Comparison of ENCODE assay signal across 1 cellular context in the genomic region with DNA sequence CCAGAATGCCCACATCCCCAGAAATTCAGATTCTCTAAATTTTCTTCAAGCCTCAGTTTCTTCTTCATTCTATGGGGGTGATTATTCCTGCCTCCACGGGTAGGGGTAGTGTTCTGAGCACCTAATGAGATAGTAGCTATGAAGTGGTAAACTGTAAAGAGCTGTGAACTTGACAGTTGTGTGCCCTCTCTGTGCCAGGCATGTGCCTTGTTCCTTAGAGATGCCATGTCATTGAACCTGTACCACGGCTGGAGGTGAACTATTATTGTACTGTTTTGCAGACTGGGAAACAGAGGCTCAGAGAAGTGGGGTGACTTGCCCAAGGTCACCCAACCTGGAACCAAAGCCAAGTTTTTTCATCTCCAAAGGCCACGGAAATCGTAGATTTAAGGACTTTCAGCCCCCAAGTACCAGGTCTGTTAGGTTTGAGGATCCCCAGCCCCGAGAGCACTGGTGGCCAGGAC.
TF ChIP-seq lines count a peak whose summit lies in the region.

No MANE protein-coding gene starts in this region.

TF ChIP-seq in HepG2, 621 proteins besides CTCF, POLR2A, EP300 and RAD21 (continued from another document and continues in another):
- TF ChIP-seq, protein P1, sequence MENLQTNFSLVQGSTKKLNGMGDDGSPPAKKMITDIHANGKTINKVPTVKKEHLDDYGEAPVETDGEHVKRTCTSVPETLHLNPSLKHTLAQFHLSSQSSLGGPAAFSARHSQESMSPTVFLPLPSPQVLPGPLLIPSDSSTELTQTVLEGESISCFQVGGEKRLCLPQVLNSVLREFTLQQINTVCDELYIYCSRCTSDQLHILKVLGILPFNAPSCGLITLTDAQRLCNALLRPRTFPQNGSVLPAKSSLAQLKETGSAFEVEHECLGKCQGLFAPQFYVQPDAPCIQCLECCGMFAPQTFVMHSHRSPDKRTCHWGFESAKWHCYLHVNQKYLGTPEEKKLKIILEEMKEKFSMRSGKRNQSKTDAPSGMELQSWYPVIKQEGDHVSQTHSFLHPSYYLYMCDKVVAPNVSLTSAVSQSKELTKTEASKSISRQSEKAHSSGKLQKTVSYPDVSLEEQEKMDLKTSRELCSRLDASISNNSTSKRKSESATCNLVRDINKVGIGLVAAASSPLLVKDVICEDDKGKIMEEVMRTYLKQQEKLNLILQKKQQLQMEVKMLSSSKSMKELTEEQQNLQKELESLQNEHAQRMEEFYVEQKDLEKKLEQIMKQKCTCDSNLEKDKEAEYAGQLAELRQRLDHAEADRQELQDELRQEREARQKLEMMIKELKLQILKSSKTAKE (CRISPR knock-in tag; IDR thresholded peaks at IDR 0.05; ENCODE audit: borderline replicate concordance) = no peak
- TF ChIP-seq SRSF1 (optimal IDR thresholded peaks at IDR 0.05; ENCODE audit: low read depth, low read length) (no peak), ZNF20 (CRISPR knock-in tag; IDR thresholded peaks at IDR 0.05) (no peak), ZNF607 (CRISPR knock-in tag; IDR thresholded peaks at IDR 0.05; ENCODE audit: borderline replicate concordance) (peak; percentile 54; the same call in 1 of the 2 replicates), POLR2G (IDR thresholded peaks at IDR 0.05; ENCODE audit: low read depth, low read length) (peak; percentile 67; the same call in 1 of the 2 replicates), ARNT (IDR thresholded peaks at IDR 0.05) (no peak), ZNF430 (CRISPR knock-in tag; IDR thresholded peaks at IDR 0.05) (no peak), HOXA3 (CRISPR knock-in tag; IDR thresholded peaks at IDR 0.05) (no peak), NFKB2 (CRISPR knock-in tag; IDR thresholded peaks at IDR 0.05; ENCODE audit: borderline replicate concordance) (no peak), KDM2A (CRISPR knock-in tag; IDR thresholded peaks at IDR 0.05; ENCODE audit: borderline replicate concordance, low read depth) (no peak), ZNF605 (CRISPR knock-in tag; IDR thresholded peaks at IDR 0.05) (no peak), RFXAP (CRISPR knock-in tag; IDR thresholded peaks at IDR 0.05; ENCODE audit: borderline replicate concordance) (no peak), ZNF333 (CRISPR knock-in tag; IDR thresholded peaks at IDR 0.05; ENCODE audit: borderline replicate concordance) (no peak), ARNTL (CRISPR knock-in tag; IDR thresholded peaks at IDR 0.05) (no peak), ELF1 (CRISPR knock-in tag; IDR thresholded peaks at IDR 0.05) (no peak), ZNF501 (CRISPR knock-in tag; IDR thresholded peaks at IDR 0.05) (no peak), RBM39 (IDR thresholded peaks at IDR 0.05; ENCODE audit: low read depth, low read length, poor library complexity, severe bottlenecking) (no peak), PHB2 (IDR thresholded peaks at IDR 0.05; ENCODE audit: partially characterized antibody) (no peak), MAFG (CRISPR knock-in tag; IDR thresholded peaks at IDR 0.05) (no peak), TSC22D2 (CRISPR knock-in tag; IDR thresholded peaks at IDR 0.05; ENCODE audit: borderline replicate concordance) (no peak), ZNF546 (CRISPR knock-in tag; conservative IDR thresholded peaks at IDR 0.05) (no peak), BRD4 (CRISPR knock-in tag; IDR thresholded peaks at IDR 0.05) (no peak), ZSCAN25 (CRISPR knock-in tag; IDR thresholded peaks at IDR 0.05) (no peak), SMYD3 (CRISPR knock-in tag; IDR thresholded peaks at IDR 0.05) (no peak), ZBTB21 (CRISPR knock-in tag; IDR thresholded peaks at IDR 0.05) (no peak), NFIB (CRISPR knock-in tag; IDR thresholded peaks at IDR 0.05; ENCODE audit: borderline replicate concordance) (no peak), HDAC1 (CRISPR knock-in tag; IDR thresholded peaks at IDR 0.05) (no peak), ZMYM2 (CRISPR knock-in tag; IDR thresholded peaks at IDR 0.05) (no peak), KDM1A (CRISPR knock-in tag; IDR thresholded peaks at IDR 0.05) (no peak), SP4 (CRISPR knock-in tag; IDR thresholded peaks at IDR 0.05) (0 out of 2 replicates have a peak, but pooled peaks have one; percentile 11), ZNF282 (IDR thresholded peaks at IDR 0.05; ENCODE audit: partially characterized antibody) (no peak), SRY (CRISPR knock-in tag; IDR thresholded peaks at IDR 0.05) (no peak), NBN (conservative IDR thresholded peaks at IDR 0.05) (no peak), MTA3 (CRISPR knock-in tag; IDR thresholded peaks at IDR 0.05) (no peak), ZFP90 (CRISPR knock-in tag; IDR thresholded peaks at IDR 0.05; ENCODE audit: borderline replicate concordance) (no peak), CHD4 (IDR thresholded peaks at IDR 0.05; ENCODE audit: borderline replicate concordance, low read length) (peak; percentile 54; the same call in 1 of the 2 replicates), ZFP36L1 (CRISPR knock-in tag; IDR thresholded peaks at IDR 0.05) (no peak), MED8 (CRISPR knock-in tag; IDR thresholded peaks at IDR 0.05; ENCODE audit: insufficient replicate concordance) (no peak), KDM5A (IDR thresholded peaks at IDR 0.05; ENCODE audit: borderline replicate concordance, low read length) (no peak), ERF (CRISPR knock-in tag; IDR thresholded peaks at IDR 0.05) (no peak)
- TF ChIP-seq, protein P2, sequence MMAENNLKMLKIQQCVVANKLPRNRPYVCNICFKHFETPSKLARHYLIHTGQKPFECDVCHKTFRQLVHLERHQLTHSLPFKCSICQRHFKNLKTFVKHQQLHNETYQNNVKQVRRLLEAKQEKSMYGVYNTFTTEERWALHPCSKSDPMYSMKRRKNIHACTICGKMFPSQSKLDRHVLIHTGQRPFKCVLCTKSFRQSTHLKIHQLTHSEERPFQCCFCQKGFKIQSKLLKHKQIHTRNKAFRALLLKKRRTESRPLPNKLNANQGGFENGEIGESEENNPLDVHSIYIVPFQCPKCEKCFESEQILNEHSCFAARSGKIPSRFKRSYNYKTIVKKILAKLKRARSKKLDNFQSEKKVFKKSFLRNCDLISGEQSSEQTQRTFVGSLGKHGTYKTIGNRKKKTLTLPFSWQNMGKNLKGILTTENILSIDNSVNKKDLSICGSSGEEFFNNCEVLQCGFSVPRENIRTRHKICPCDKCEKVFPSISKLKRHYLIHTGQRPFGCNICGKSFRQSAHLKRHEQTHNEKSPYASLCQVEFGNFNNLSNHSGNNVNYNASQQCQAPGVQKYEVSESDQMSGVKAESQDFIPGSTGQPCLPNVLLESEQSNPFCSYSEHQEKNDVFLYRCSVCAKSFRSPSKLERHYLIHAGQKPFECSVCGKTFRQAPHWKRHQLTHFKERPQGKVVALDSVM (CRISPR knock-in tag; IDR thresholded peaks at IDR 0.05) = no peak
- TF ChIP-seq, protein P3, sequence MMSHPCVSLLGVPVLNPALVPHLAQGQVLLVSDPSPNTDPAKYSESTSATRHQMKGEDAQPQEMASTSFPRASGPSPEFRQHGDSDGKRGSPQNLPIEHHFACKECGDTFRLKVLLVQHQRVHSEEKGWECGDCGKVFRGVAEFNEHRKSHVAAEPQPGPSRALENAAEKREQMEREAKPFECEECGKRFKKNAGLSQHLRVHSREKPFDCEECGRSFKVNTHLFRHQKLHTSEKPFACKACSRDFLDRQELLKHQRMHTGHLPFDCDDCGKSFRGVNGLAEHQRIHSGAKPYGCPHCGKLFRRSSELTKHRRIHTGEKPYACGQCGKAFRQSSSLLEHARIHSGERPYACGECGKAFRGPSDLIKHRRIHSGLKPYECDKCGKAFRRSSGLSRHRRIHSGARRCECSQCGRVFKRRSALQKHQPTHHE (CRISPR knock-in tag; IDR thresholded peaks at IDR 0.05; ENCODE audit: borderline replicate concordance) = no peak
- TF ChIP-seq, protein P4, sequence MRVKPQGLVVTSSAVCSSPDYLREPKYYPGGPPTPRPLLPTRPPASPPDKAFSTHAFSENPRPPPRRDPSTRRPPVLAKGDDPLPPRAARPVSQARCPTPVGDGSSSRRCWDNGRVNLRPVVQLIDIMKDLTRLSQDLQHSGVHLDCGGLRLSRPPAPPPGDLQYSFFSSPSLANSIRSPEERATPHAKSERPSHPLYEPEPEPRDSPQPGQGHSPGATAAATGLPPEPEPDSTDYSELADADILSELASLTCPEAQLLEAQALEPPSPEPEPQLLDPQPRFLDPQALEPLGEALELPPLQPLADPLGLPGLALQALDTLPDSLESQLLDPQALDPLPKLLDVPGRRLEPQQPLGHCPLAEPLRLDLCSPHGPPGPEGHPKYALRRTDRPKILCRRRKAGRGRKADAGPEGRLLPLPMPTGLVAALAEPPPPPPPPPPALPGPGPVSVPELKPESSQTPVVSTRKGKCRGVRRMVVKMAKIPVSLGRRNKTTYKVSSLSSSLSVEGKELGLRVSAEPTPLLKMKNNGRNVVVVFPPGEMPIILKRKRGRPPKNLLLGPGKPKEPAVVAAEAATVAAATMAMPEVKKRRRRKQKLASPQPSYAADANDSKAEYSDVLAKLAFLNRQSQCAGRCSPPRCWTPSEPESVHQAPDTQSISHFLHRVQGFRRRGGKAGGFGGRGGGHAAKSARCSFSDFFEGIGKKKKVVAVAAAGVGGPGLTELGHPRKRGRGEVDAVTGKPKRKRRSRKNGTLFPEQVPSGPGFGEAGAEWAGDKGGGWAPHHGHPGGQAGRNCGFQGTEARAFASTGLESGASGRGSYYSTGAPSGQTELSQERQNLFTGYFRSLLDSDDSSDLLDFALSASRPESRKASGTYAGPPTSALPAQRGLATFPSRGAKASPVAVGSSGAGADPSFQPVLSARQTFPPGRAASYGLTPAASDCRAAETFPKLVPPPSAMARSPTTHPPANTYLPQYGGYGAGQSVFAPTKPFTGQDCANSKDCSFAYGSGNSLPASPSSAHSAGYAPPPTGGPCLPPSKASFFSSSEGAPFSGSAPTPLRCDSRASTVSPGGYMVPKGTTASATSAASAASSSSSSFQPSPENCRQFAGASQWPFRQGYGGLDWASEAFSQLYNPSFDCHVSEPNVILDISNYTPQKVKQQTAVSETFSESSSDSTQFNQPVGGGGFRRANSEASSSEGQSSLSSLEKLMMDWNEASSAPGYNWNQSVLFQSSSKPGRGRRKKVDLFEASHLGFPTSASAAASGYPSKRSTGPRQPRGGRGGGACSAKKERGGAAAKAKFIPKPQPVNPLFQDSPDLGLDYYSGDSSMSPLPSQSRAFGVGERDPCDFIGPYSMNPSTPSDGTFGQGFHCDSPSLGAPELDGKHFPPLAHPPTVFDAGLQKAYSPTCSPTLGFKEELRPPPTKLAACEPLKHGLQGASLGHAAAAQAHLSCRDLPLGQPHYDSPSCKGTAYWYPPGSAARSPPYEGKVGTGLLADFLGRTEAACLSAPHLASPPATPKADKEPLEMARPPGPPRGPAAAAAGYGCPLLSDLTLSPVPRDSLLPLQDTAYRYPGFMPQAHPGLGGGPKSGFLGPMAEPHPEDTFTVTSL (CRISPR knock-in tag; IDR thresholded peaks at IDR 0.05; ENCODE audit: borderline replicate concordance) = no peak
- TF ChIP-seq, protein P5, sequence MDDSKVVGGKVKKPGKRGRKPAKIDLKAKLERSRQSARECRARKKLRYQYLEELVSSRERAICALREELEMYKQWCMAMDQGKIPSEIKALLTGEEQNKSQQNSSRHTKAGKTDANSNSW (CRISPR knock-in tag; IDR thresholded peaks at IDR 0.05; ENCODE audit: borderline replicate concordance) = no peak
- TF ChIP-seq, protein P6, sequence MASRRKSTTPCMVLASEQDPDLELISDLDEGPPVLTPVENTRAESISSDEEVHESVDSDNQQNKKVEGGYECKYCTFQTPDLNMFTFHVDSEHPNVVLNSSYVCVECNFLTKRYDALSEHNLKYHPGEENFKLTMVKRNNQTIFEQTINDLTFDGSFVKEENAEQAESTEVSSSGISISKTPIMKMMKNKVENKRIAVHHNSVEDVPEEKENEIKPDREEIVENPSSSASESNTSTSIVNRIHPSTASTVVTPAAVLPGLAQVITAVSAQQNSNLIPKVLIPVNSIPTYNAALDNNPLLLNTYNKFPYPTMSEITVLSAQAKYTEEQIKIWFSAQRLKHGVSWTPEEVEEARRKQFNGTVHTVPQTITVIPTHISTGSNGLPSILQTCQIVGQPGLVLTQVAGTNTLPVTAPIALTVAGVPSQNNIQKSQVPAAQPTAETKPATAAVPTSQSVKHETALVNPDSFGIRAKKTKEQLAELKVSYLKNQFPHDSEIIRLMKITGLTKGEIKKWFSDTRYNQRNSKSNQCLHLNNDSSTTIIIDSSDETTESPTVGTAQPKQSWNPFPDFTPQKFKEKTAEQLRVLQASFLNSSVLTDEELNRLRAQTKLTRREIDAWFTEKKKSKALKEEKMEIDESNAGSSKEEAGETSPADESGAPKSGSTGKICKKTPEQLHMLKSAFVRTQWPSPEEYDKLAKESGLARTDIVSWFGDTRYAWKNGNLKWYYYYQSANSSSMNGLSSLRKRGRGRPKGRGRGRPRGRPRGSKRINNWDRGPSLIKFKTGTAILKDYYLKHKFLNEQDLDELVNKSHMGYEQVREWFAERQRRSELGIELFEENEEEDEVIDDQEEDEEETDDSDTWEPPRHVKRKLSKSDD (CRISPR knock-in tag; IDR thresholded peaks at IDR 0.05; ENCODE audit: low read depth) = 0 out of 2 replicates have a peak, but pooled peaks have one; percentile 48
- TF ChIP-seq, protein P7, sequence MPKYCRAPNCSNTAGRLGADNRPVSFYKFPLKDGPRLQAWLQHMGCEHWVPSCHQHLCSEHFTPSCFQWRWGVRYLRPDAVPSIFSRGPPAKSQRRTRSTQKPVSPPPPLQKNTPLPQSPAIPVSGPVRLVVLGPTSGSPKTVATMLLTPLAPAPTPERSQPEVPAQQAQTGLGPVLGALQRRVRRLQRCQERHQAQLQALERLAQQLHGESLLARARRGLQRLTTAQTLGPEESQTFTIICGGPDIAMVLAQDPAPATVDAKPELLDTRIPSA (CRISPR knock-in tag; IDR thresholded peaks at IDR 0.05; ENCODE audit: borderline replicate concordance) = no peak
- TF ChIP-seq, protein P8, sequence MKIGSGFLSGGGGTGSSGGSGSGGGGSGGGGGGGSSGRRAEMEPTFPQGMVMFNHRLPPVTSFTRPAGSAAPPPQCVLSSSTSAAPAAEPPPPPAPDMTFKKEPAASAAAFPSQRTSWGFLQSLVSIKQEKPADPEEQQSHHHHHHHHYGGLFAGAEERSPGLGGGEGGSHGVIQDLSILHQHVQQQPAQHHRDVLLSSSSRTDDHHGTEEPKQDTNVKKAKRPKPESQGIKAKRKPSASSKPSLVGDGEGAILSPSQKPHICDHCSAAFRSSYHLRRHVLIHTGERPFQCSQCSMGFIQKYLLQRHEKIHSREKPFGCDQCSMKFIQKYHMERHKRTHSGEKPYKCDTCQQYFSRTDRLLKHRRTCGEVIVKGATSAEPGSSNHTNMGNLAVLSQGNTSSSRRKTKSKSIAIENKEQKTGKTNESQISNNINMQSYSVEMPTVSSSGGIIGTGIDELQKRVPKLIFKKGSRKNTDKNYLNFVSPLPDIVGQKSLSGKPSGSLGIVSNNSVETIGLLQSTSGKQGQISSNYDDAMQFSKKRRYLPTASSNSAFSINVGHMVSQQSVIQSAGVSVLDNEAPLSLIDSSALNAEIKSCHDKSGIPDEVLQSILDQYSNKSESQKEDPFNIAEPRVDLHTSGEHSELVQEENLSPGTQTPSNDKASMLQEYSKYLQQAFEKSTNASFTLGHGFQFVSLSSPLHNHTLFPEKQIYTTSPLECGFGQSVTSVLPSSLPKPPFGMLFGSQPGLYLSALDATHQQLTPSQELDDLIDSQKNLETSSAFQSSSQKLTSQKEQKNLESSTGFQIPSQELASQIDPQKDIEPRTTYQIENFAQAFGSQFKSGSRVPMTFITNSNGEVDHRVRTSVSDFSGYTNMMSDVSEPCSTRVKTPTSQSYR (CRISPR knock-in tag; IDR thresholded peaks at IDR 0.05; ENCODE audit: borderline replicate concordance) = no peak
- TF ChIP-seq, protein P9, sequence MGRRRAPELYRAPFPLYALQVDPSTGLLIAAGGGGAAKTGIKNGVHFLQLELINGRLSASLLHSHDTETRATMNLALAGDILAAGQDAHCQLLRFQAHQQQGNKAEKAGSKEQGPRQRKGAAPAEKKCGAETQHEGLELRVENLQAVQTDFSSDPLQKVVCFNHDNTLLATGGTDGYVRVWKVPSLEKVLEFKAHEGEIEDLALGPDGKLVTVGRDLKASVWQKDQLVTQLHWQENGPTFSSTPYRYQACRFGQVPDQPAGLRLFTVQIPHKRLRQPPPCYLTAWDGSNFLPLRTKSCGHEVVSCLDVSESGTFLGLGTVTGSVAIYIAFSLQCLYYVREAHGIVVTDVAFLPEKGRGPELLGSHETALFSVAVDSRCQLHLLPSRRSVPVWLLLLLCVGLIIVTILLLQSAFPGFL (CRISPR knock-in tag; IDR thresholded peaks at IDR 0.05) = no peak
